ENCODE assay signal across 8 cellular contexts in genomic region chr15:65184944-65185717, GRCh38. TPM values are rescaled to one million over a fixed set of nuclear protein-coding genes. Genes with fewer than 3 reads are reported as not detected.
DNase-seq lines count a peak whose midpoint lies in the region; ATAC-seq and TF ChIP-seq lines count a peak whose summit lies in the region.

Gene CLPX (minus strand): TSS chr15:65185342. CDS start chr15:65185153, 189 bp downstream.

- H3K4me3 ChIP-seq in GM08714 (ENCODE audit: low read length): peak within 1 kb of the TSS; percentile 74

- peak within 1 kb of the TSS; percentile 97 for H3K27ac Mint-ChIP-seq in activated naive CD4-positive, alpha-beta T cell treated with anti-CD3 and anti-CD28 coated beads, Interleukin-2, amount 50 U/mL, for 24 hours

- no peaks in the 10 kb centered on the region for H3K27me3 Mint-ChIP-seq in activated naive CD4-positive, alpha-beta T cell treated with anti-CD3 and anti-CD28 coated beads, Interleukin-2, amount 50 U/mL, for 24 hours

- peaks cover 40% of the 10 kb centered on the region for H3K4me1 Mint-ChIP-seq in activated naive CD4-positive, alpha-beta T cell treated with anti-CD3 and anti-CD28 coated beads, Interleukin-2, amount 50 U/mL, for 24 hours

- DNase-seq in NCI-H1092 treated with DMSO at 0.1 percent for 48 hours (lab: John Stamatoyannopoulos, UW): peak; percentile 81
- DNase-seq in glomerular endothelial cell (ENCODE audit: extremely low read depth, low read depth, low spot score): peak; percentile 52
- peak; percentile 25 to 96 (median 87) for DNase-seq in nucleus accumbens (lab: John Stamatoyannopoulos, UW)
- DNase-seq in superior temporal gyrus (ENCODE audit: extremely low spot score): peak; percentile 96

- H3K9me3 Mint-ChIP-seq in activated naive CD4-positive, alpha-beta T cell treated with anti-CD3 and anti-CD28 coated beads, Interleukin-2, amount 50 U/mL, for 24 hours: no peaks in the 10 kb centered on the region

- ATAC-seq in HG02610 (IDR thresholded peaks at IDR 0.05; ENCODE audit: unreplicated experiment) (peak; percentile 78), SK-N-SH treated with all-trans-retinoic acid at 6 μM for 48 hours (peak; percentile 85)

- peak within 1 kb of the TSS; percentile 96 for H3K4me3 Mint-ChIP-seq in activated naive CD4-positive, alpha-beta T cell treated with anti-CD3 and anti-CD28 coated beads, Interleukin-2, amount 50 U/mL, for 24 hours

- peaks cover 2% of the 10 kb centered on the region for H3K36me3 Mint-ChIP-seq in activated naive CD4-positive, alpha-beta T cell treated with anti-CD3 and anti-CD28 coated beads, Interleukin-2, amount 50 U/mL, for 24 hours

TF ChIP-seq in SK-N-SH treated with all-trans-retinoic acid at 6 μM for 48 hours, 23 proteins besides CTCF, POLR2A, EP300 and RAD21:
- TF ChIP-seq GLIS3 (CRISPR knock-in tag; IDR thresholded peaks at IDR 0.05) (0 out of 2 replicates have a peak, but pooled peaks have one; percentile 53), OSR1 (CRISPR knock-in tag; IDR thresholded peaks at IDR 0.05) (no peak), ZNF565 (CRISPR knock-in tag; conservative IDR thresholded peaks at IDR 0.05; ENCODE audit: low read depth) (0 out of 2 replicates have a peak, but pooled peaks have one; percentile 15), ARNTL (CRISPR knock-in tag; IDR thresholded peaks at IDR 0.05; ENCODE audit: borderline replicate concordance, low read depth) (no peak), TCF4 (CRISPR knock-in tag; IDR thresholded peaks at IDR 0.05; ENCODE audit: borderline replicate concordance) (no peak)

RNA-seq across cellular contexts. Expression of gene CLPX, which starts in this region (rescaled TPM):
- 35.9 and 37.9 TPM in 2 replicates for total RNA-seq in glomerular endothelial cell

Comparison
In these comparisons a context has a peak if more than half of its experiments do, and no peak if none do; other contexts are left out.
1. Peak in every context shown above with its lines: DNase-seq, ATAC-seq and H3K4me3 ChIP-seq.